13 cellular contexts compared by ENCODE assay signal in genomic region chr3:113140876-113141275, GRCh38.
DNase-seq lines count a peak whose midpoint lies in the region; FAIRE-seq and TF ChIP-seq lines count a peak whose summit lies in the region.
"Had no signal": no experiment of that assay in that cellular context is flagged by ENCODE, and none has a peak within 500 bp of the region (broad histone marks: within the 10 kb centered on the region; RNA-seq: fewer than 3 reads in every experiment).

No MANE protein-coding gene starts in this region.

- H3K27me3 ChIP-seq in esophagus squamous epithelium, result no peaks in the 10 kb centered on the region
- H3K27me3 ChIP-seq: ovary had no signal

- DNase-seq in stimulated activated CD4-positive, alpha-beta T cell treated with anti-CD3 and anti-CD28 coated beads, Interleukin-15, amount 100 ng/mL, for 24 hours, result peak; percentile 10
- DNase-seq in stimulated activated CD4-positive, alpha-beta T cell treated with anti-CD3 and anti-CD28 coated beads, Interleukin-2, amount 100 ng/mL, for 48 hours, result no peak
- DNase-seq in NOMO-1 treated with DMSO at 0.1 percent for 48 hours (lab: John Stamatoyannopoulos, UW; ENCODE audit: unreplicated experiment) (peak; percentile 86), esophagus squamous epithelium (lab: John Stamatoyannopoulos, UW) (no peak), urothelium cell line (ENCODE audit: low spot score) (peak; percentile 18), C1 segment of cervical spinal cord (lab: John Stamatoyannopoulos, UW) (no peak), kidney glomerular epithelial cell (lab: John Stamatoyannopoulos, UW) (no peak), NCI-H526 (lab: John Stamatoyannopoulos, UW) (no peak)
- DNase-seq: hippocampal formation; lower lobe of right lung; ovary; stimulated activated naive CD4-positive, alpha-beta T cell had no signal

- H3K4me3 ChIP-seq in esophagus squamous epithelium, result no peak overlapping the region
- H3K4me3 ChIP-seq: lower lobe of right lung, ovary had no signal

- TF ChIP-seq CTCF in esophagus squamous epithelium (IDR thresholded peaks at IDR 0.05), result no peak

- intact Hi-C loops in esophagus squamous epithelium (cut with DNase I), result no loop called here

- 35 to 61% methylated on average over 2 of the region's 2 CpGs for WGBS in esophagus squamous epithelium, 2 donors

- H3K9me3 ChIP-seq in esophagus squamous epithelium, result no peaks in the 10 kb centered on the region
- H3K9me3 ChIP-seq: lower lobe of right lung, ovary had no signal

- peak; percentile 52 for FAIRE-seq in urothelium cell line (lab: Jason Lieb, UNC)

- H3K4me1 ChIP-seq in esophagus squamous epithelium, result peaks cover 0 to 51% (median 13%) of the 10 kb centered on the region in 3 donors
- H3K4me1 ChIP-seq: lower lobe of right lung had no signal

- H3K36me3 ChIP-seq in esophagus squamous epithelium, result no peaks in the 10 kb centered on the region
- H3K36me3 ChIP-seq: lower lobe of right lung, ovary had no signal

- no peak for TF ChIP-seq POLR2A in esophagus squamous epithelium (IDR thresholded peaks at IDR 0.05)

- peak overlapping the region in 3 of 4 donors; percentile 41 to 73 (median 63) for H3K27ac ChIP-seq in esophagus squamous epithelium
- H3K27ac ChIP-seq: lower lobe of right lung, ovary, VCaP had no signal

Comparison
In these comparisons a context has a peak if more than half of its experiments do, and no peak if none do; other contexts are left out.
1. DNase-seq: peak in stimulated activated CD4-positive, alpha-beta T cell treated with anti-CD3 and anti-CD28 coated beads, Interleukin-15, amount 100 ng/mL, for 24 hours (single experiment), NOMO-1 treated with DMSO at 0.1 percent for 48 hours (single experiment) and urothelium cell line (single experiment); none in stimulated activated CD4-positive, alpha-beta T cell treated with anti-CD3 and anti-CD28 coated beads, Interleukin-2, amount 100 ng/mL, for 48 hours (0 of 2), esophagus squamous epithelium (single experiment), C1 segment of cervical spinal cord (0 of 14), kidney glomerular epithelial cell (single experiment) and NCI-H526 (0 of 2).